In the genomic region with DNA sequence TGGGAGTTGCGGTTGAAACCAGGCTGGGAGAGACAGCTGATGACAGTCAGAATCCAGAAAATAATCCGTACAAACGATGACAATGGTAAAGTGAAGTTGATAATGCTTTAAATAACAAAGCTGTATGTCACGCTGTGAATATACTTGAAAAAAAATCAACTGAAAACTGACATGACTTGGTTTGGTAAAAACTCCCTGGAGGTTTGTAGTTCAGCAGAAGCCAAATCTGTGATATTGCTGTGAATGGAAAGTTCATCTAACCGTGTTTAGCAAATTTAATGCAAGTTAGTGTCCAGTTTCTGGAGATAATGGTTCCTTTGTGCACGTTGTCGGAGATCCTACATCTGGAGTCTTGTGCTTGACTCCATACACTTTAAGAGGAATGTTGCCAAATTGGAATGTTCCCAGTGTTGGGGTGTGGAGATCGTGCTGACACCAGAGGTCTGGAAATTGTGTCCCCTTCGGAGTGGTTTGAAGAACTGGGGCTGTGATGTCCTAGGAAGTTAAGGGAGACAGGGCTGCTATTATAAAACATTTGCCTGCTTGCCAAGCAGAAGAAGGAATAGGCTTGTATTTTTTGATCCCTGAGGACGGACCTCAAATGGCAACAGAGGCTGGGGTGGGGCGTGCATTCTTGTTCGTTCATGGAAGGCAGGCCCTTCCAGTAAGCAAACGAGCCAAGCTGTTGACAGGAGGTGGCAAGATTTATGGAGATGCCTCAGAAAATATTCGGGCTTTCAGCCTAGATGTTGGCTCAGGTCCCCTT, we compare ENCODE assay signal across 9 cellular contexts. TPM values are rescaled to one million over a fixed set of nuclear protein-coding genes. Genes with fewer than 3 reads are reported as not detected.
DNase-seq lines count a peak whose midpoint lies in the region; ATAC-seq, FAIRE-seq and TF ChIP-seq lines count a peak whose summit lies in the region.
"Had no signal": no experiment of that assay in that cellular context is flagged by ENCODE, and none has a peak within 500 bp of the region (broad histone marks: within the 10 kb centered on the region; RNA-seq: fewer than 3 reads in every experiment).

No MANE protein-coding gene starts in this region.

- no peaks in the 10 kb centered on the region for H3K27me3 ChIP-seq in stomach smooth muscle (ENCODE audit: control insufficient read depth in 1 of 2, insufficient read depth in 2 of 2, low read length in 2 of 2)

- no peak for ATAC-seq in left colon
- ATAC-seq in T-helper 17 cell: no peak
- ATAC-seq: T-cell had no signal

- POLR2A ChIA-PET in MCF 10A (lab: Yijun Ruan, JAX): interaction anchor here (0.6 to 8.9 kb wide), 14 partner anchors 8 to 225 kb away, joined by 3 to 97 read pairs (median 5); a partner anchor contains a TSS

- BruUV-seq in MCF 10A (replicated peaks; lab: Mats Ljungman, UMichigan): no TSS peak

- no peak for DNase-seq in GM19239 (ENCODE audit: insufficient read length, low spot score)
- DNase-seq in MCF 10A (ENCODE audit: unreplicated experiment): peak; percentile 39
- peak; percentile 10 to 36 for DNase-seq in left colon
- no peak for DNase-seq in T-helper 17 cell
- DNase-seq in NCI-H1436 treated with DMSO at 0.1 percent for 48 hours (lab: John Stamatoyannopoulos, UW): no peak
- no peak for DNase-seq in NK-92 (lab: John Stamatoyannopoulos, UW; ENCODE audit: unreplicated experiment)
- DNase-seq in GF-D8 (lab: John Stamatoyannopoulos, UW): no peak
- DNase-seq: T-cell had no signal

- intact Hi-C loops in MCF 10A (cut with micrococcal nuclease) (no loop called here), left colon (cut with DNase I, micrococcal nuclease) (no loop called here)

- peaks cover 20% of the 10 kb centered on the region for H3K4me1 ChIP-seq in stomach smooth muscle (ENCODE audit: control insufficient read depth, insufficient read depth, low read length)

- peak overlapping the region; percentile 26 for H3K27ac ChIP-seq in stomach smooth muscle (ENCODE audit: low read length)

- no peaks in the 10 kb centered on the region for H3K9me3 Mint-ChIP-seq in MCF 10A (ENCODE audit: unreplicated experiment)
- H3K9me3 Mint-ChIP-seq: T-cell had no signal

- H3K9ac ChIP-seq in stomach smooth muscle (ENCODE audit: low read length in 2 of 2): peak overlapping the region in 1 of 2 donors; percentile 10

- H3K4me3 Mint-ChIP-seq in MCF 10A (ENCODE audit: unreplicated experiment) (peak overlapping the region; percentile 59), T-helper 17 cell (no peak overlapping the region)
- H3K4me3 Mint-ChIP-seq: T-cell had no signal

- no peak for TF ChIP-seq CTCF in MCF 10A (IDR thresholded peaks at IDR 0.05; ENCODE audit: unreplicated experiment)

- CTCF ChIA-PET in MCF 10A (lab: Yijun Ruan, JAX): interaction anchor here (0.8 to 1.3 kb wide), 3 partner anchors 39 to 223 kb away, joined by 3 to 4 read pairs (median 3); no protein-coding TSS in a partner anchor

- peak overlapping the region; percentile 53 to 64 for H3K4me3 ChIP-seq in stomach smooth muscle (ENCODE audit: low read length in 2 of 2)

- peaks cover 35% of the 10 kb centered on the region for H3K4me1 Mint-ChIP-seq in MCF 10A (ENCODE audit: insufficient read depth, unreplicated experiment)
- peaks cover 2% of the 10 kb centered on the region for H3K4me1 Mint-ChIP-seq in T-helper 17 cell

- no peaks in the 10 kb centered on the region for H3K36me3 Mint-ChIP-seq in MCF 10A (ENCODE audit: insufficient read depth, unreplicated experiment)
- no peaks in the 10 kb centered on the region for H3K36me3 Mint-ChIP-seq in T-helper 17 cell (ENCODE audit: low read depth)
- H3K36me3 Mint-ChIP-seq: T-cell had no signal

- H3K36me3 ChIP-seq in stomach smooth muscle (ENCODE audit: control insufficient read depth in 2 of 2, insufficient read depth in 2 of 2, low read length in 2 of 2): no peaks in the 10 kb centered on the region

- H3K27ac Mint-ChIP-seq in MCF 10A (ENCODE audit: low read depth, unreplicated experiment) (peak overlapping the region; percentile 90), T-helper 17 cell (no peak overlapping the region)
- H3K27ac Mint-ChIP-seq: T-cell had no signal

- FAIRE-seq in GM19239 (lab: Jason Lieb, UNC): peak; percentile 8

- H3K9me3 ChIP-seq in stomach smooth muscle (ENCODE audit: control insufficient read depth in 2 of 2, low read length in 2 of 2) (no peaks in the 10 kb centered on the region), T-helper 17 cell (ENCODE audit: control insufficient read depth, low read length, poor library complexity, severe bottlenecking) (no peaks in the 10 kb centered on the region)

- H3K27me3 Mint-ChIP-seq in MCF 10A (ENCODE audit: insufficient read depth, unreplicated experiment) (no peaks in the 10 kb centered on the region), T-helper 17 cell (no peaks in the 10 kb centered on the region)
- H3K27me3 Mint-ChIP-seq: T-cell had no signal

RNA-seq across cellular contexts. Expression of a gene that starts 30.6 kb away (rescaled TPM):
- total RNA-seq in MCF 10A (2022) (82.6 and 87.7 TPM in 2 replicates), left colon (10 to 100 TPM; 40.9 to 43.1 TPM), T-helper 17 cell (1 to 10 TPM; 2.1 to 4.1 TPM)

Comparison
In these comparisons a context has a peak if more than half of its experiments do, and no peak if none do; other contexts are left out.
1. DNase-seq: peak in MCF 10A (single experiment) and left colon (2 of 2); none in GM19239 (single experiment), T-helper 17 cell (0 of 3), NCI-H1436 treated with DMSO at 0.1 percent for 48 hours (single experiment), NK-92 (single experiment) and GF-D8 (single experiment).
2. RNA of a gene that starts 30.6 kb away (total RNA-seq): 82.6 to 87.7 TPM in MCF 10A and 40.9 to 43.1 TPM in left colon; 2.1 to 4.1 TPM in T-helper 17 cell; every median in the first group is over 4 times any median in the second.